8 cellular contexts compared by ENCODE assay signal in genomic region chrX:120560842-120561633, GRCh38. TPM values are rescaled to one million over a fixed set of nuclear protein-coding genes. Genes with fewer than 3 reads are reported as not detected.
DNase-seq lines count a peak whose midpoint lies in the region; ATAC-seq and TF ChIP-seq lines count a peak whose summit lies in the region.

TSS of gene CUL4B (minus strand) at chrX:120560962. CDS start at chrX:120560638, 324 bp downstream.

- H3K79me2 ChIP-seq in OCI-LY7 (ENCODE audit: insufficient read depth, low read depth, low read length) = peaks cover 35% of the 10 kb centered on the region

- no peaks in the 10 kb centered on the region; a peak in 1 of 4 replicates for H3K79me1 ChIP-seq in IMR-90 (ENCODE audit: low read depth in 1 of 2, low read length in 2 of 2)

- peak within 1 kb of the TSS; percentile 73 for H3K23ac ChIP-seq in IMR-90 (ENCODE audit: low read depth, low read length)

- peak within 1 kb of the TSS; percentile 69 to 95 for H4K8ac ChIP-seq in IMR-90 (ENCODE audit: low read depth in 2 of 2, low read length in 2 of 2)

- peak within 1 kb of the TSS; percentile 47 for H2AK5ac ChIP-seq in IMR-90 (ENCODE audit: low read depth, low read length)

- TF ChIP-seq POLR2A in IMR-90 (IDR thresholded peaks at IDR 0.05; ENCODE audit: low read depth, low read length) = peak; percentile 78; the same call in 1 of the 2 replicates

- H3K4me2 ChIP-seq in IMR-90 (ENCODE audit: low read depth, low read length) (peak within 1 kb of the TSS; percentile 99), OCI-LY7 (ENCODE audit: low read length) (peak within 1 kb of the TSS; percentile 91)

- peak within 1 kb of the TSS; percentile 99 for H2BK5ac ChIP-seq in IMR-90 (ENCODE audit: low read depth, low read length, poor library complexity, severe bottlenecking)

- H2BK15ac ChIP-seq in IMR-90 (ENCODE audit: low read depth, low read length) = peak within 1 kb of the TSS; percentile 82; the same call in 2 of the 3 replicates

- H3K18ac ChIP-seq in IMR-90 (ENCODE audit: low read depth, low read length) = peak within 1 kb of the TSS; percentile 95

- TF ChIP-seq CTCF in IMR-90 (conservative IDR thresholded peaks at IDR 0.05; ENCODE audit: low read depth, low read length) = no peak
- no peak for TF ChIP-seq CTCF in OCI-LY7 (conservative IDR thresholded peaks at IDR 0.05; ENCODE audit: low read length)

- POLR2A ChIA-PET in IMR-90 (lab: Charles Lee; ENCODE audit: unreplicated experiment) = interaction anchor here (0.5 to 2.0 kb wide), 4 partner anchors 11 to 946 kb away, joined by 3 to 12 read pairs (median 7); partner anchors contain the start of gene MCTS1
- POLR2A ChIA-PET in OCI-LY7 (lab: Charles Lee) = interaction anchor here (0.6 to 1.8 kb wide), 18 partner anchors 8 to 1135 kb away, joined by 3 to 18 read pairs (median 4); partner anchors contain the start of gene MCTS1

- BruUV-seq in IMR-90 (replicated peaks; lab: Mats Ljungman, UMichigan) = no TSS peak
- BruUV-seq in OCI-LY7 (replicated peaks; lab: Mats Ljungman, UMichigan) = no TSS peak

- no peak for TF ChIP-seq RAD21 in IMR-90 (IDR thresholded peaks at IDR 0.05; ENCODE audit: low read length)

- H4K20me1 ChIP-seq in IMR-90 (ENCODE audit: insufficient read depth, low read length) = no peaks in the 10 kb centered on the region
- H4K20me1 ChIP-seq in OCI-LY7 (ENCODE audit: insufficient read depth, low read length) = no peaks in the 10 kb centered on the region

- peak within 1 kb of the TSS; percentile 87 for H3K56ac ChIP-seq in IMR-90 (ENCODE audit: extremely low read depth, insufficient read depth, low read length)

- peak within 1 kb of the TSS; percentile 98 for H3K4ac ChIP-seq in IMR-90 (ENCODE audit: low read depth, low read length)

- intact Hi-C loops in IMR-90 (cut with micrococcal nuclease) (loop anchor here (1.0 to 2.0 kb wide), 3 partner anchors 11 to 70 kb away; partner anchors contain the start of genes C1GALT1C1 and MCTS1), OCI-LY7 (cut with micrococcal nuclease; ENCODE audit: unreplicated experiment) (loop anchor here (1.0 to 2.0 kb wide), 2 partner anchors 43 to 194 kb away; partner anchors contain the start of gene MCTS1)

- H3K9me1 ChIP-seq in IMR-90 (ENCODE audit: insufficient read depth, low read length) = no peaks in the 10 kb centered on the region

- DNase-seq in DMS 273 (lab: John Stamatoyannopoulos, UW; ENCODE audit: unreplicated experiment) (peak; percentile 97), IMR-90 (peak; percentile 94), OCI-LY7 (ENCODE audit: low spot score) (peak; percentile 90), activated T-cell treated with anti-CD3 and anti-CD28 coated beads for 24 hours (ENCODE audit: low read depth) (peak; percentile 83), epidermal melanocyte (ENCODE audit: insufficient read length, low spot score) (peak; percentile 51)
- DNase-seq in stimulated activated CD8-positive, alpha-beta memory T cell treated with anti-CD3 and anti-CD28 coated beads, Interleukin-2, amount 100 ng/mL, for 48 hours (ENCODE audit: low read depth in 2 of 2) = peak; percentile 81 to 82

- in situ Hi-C loops in IMR-90 (cut with MboI; ENCODE audit: low sequenced_read_pairs) = no loop called here

- peak within 1 kb of the TSS; percentile 93 for H4K91ac ChIP-seq in IMR-90 (ENCODE audit: insufficient read depth, low read depth, low read length)

- H3K27ac ChIP-seq in IMR-90 (ENCODE audit: insufficient read depth, low read length) (peak within 1 kb of the TSS; percentile 100), OCI-LY7 (ENCODE audit: low read depth, low read length, poor library complexity, severe bottlenecking) (peak within 1 kb of the TSS; percentile 85)

- peak within 1 kb of the TSS; percentile 96 for H4K5ac ChIP-seq in IMR-90 (ENCODE audit: low read depth, low read length)

- dilution Hi-C loops in IMR-90 (cut with HindIII; ENCODE audit: low sequenced_read_pairs, unreplicated experiment) = no loop called here

- H3K9me3 ChIP-seq in IMR-90 (ENCODE audit: control insufficient read depth, insufficient read depth, low read length) = no peaks in the 10 kb centered on the region
- no peaks in the 10 kb centered on the region for H3K9me3 ChIP-seq in OCI-LY7 (ENCODE audit: low read length)
- no peaks in the 10 kb centered on the region for H3K9me3 ChIP-seq in mononuclear cell (ENCODE audit: low read depth, low read length)

- 38% methylated on average over 4 of the region's 54 CpGs; no CpG with 5 or more reads in 1 of the 2 experiments for WGBS in IMR-90 (ENCODE audit: extremely low coverage in 2 of 2, insufficient read length in 1 of 2), 2 experiments

- H2BK120ac ChIP-seq in IMR-90 (ENCODE audit: low read depth, low read length) = peak within 1 kb of the TSS; percentile 94

- H2AK9ac ChIP-seq in IMR-90 (replicated peaks; ENCODE audit: low read depth, low read length, poor library complexity) = peak within 1 kb of the TSS; percentile 95

- H3K27me3 ChIP-seq in IMR-90 (ENCODE audit: control insufficient read depth, insufficient read depth, low read length) = no peaks in the 10 kb centered on the region
- H3K27me3 ChIP-seq in mononuclear cell (ENCODE audit: insufficient read depth, low read length) = no peaks in the 10 kb centered on the region

- H2BK20ac ChIP-seq in IMR-90 (ENCODE audit: low read depth, low read length) = peak within 1 kb of the TSS; percentile 68; the same call in 1 of the 2 replicates

- H3K36me3 ChIP-seq in IMR-90 (ENCODE audit: control insufficient read depth, insufficient read depth, low read length) (no peaks in the 10 kb centered on the region; the same call in 1 of the 2 replicates), OCI-LY7 (ENCODE audit: insufficient read depth, low read length) (peaks cover 17% of the 10 kb centered on the region)

- no peaks in the 10 kb centered on the region for H3K4me1 ChIP-seq in IMR-90 (ENCODE audit: control insufficient read depth, insufficient read depth, low read length)
- peaks cover 22% of the 10 kb centered on the region for H3K4me1 ChIP-seq in OCI-LY7 (ENCODE audit: insufficient read depth, low read length, poor library complexity, severe bottlenecking)
- peaks cover 16% of the 10 kb centered on the region for H3K4me1 ChIP-seq in mononuclear cell (ENCODE audit: insufficient read depth, low read length)

- peak within 1 kb of the TSS; percentile 94 for H3K14ac ChIP-seq in IMR-90 (replicated peaks; ENCODE audit: low read depth, low read length)

- CTCF ChIA-PET in IMR-90 (lab: Yijun Ruan, JAX) = interaction anchor here (0.9 to 1.1 kb wide), 2 partner anchors 11 to 58 kb away, joined by 3 to 6 read pairs; no protein-coding TSS in a partner anchor
- CTCF ChIA-PET in OCI-LY7 (lab: Charles Lee; ENCODE audit: unreplicated experiment) = interaction anchor here (0.6 to 1.2 kb wide), 2 partner anchors 42 to 473 kb away, joined by 4 read pairs; no protein-coding TSS in a partner anchor

- H3K9me2 ChIP-seq in OCI-LY7 (ENCODE audit: insufficient read depth, low read length) = no peaks in the 10 kb centered on the region

- H2AFZ ChIP-seq in IMR-90 (replicated peaks; ENCODE audit: low read length, poor library complexity) (peak within 1 kb of the TSS; percentile 94), OCI-LY7 (ENCODE audit: low read length) (peak within 1 kb of the TSS; percentile 83)

- ATAC-seq in GM21528 (IDR thresholded peaks at IDR 0.05; ENCODE audit: low FRiP score, unreplicated experiment) = peak; percentile 82
- ATAC-seq in IMR-90 (ENCODE audit: low read depth) = peak; percentile 86

- H3K4me3 ChIP-seq in IMR-90 (ENCODE audit: insufficient read depth, low read depth, low read length) = peak within 1 kb of the TSS; percentile 99
- peak within 1 kb of the TSS; percentile 90 for H3K4me3 ChIP-seq in OCI-LY7 (ENCODE audit: low read depth, low read length, poor library complexity, severe bottlenecking)
- H3K4me3 ChIP-seq in mononuclear cell (ENCODE audit: low read length) = peak within 1 kb of the TSS; percentile 72

- H3K9ac ChIP-seq in IMR-90 (ENCODE audit: low read depth, low read length) = peak within 1 kb of the TSS; percentile 99

TF ChIP-seq in IMR-90, 13 proteins besides CTCF, POLR2A, EP300 and RAD21:
- TF ChIP-seq CHD1 (IDR thresholded peaks at IDR 0.05; ENCODE audit: low read depth, low read length) (no peak), USF2 (IDR thresholded peaks at IDR 0.05; ENCODE audit: low read depth, low read length) (peak; percentile 91), CEBPB (IDR thresholded peaks at IDR 0.05; ENCODE audit: low read depth, low read length) (no peak), BHLHE40 (IDR thresholded peaks at IDR 0.05; ENCODE audit: low read depth, low read length) (peak; percentile 85), MAZ (IDR thresholded peaks at IDR 0.05; ENCODE audit: borderline replicate concordance, low read depth, low read length) (peak; percentile 96)
TF ChIP-seq in IMR-90: peak in this region for 3.

RNA-seq across cellular contexts. Expression of gene CUL4B, which starts in this region (rescaled TPM):
- total RNA-seq in IMR-90 (2012; rRNA removed) = 19.4 and 33.1 TPM in 2 replicates
- polyA plus RNA-seq in IMR-90 (2012; rRNA removed) = 21.1 and 30.9 TPM in 2 replicates
- 9.7 and 11.3 TPM in 2 replicates for polyA plus RNA-seq in IMR-90 (2012; cell fraction: cytosol; rRNA removed)
- polyA plus RNA-seq in IMR-90 (2012; cell fraction: nucleus; rRNA removed; ENCODE audit: low replicate concordance) = 22.0 and 63.6 TPM in 2 replicates
- total RNA-seq in OCI-LY7 (2014; rRNA removed; shearing (Covaris generic)) = 13.5 and 15.5 TPM in 2 replicates
- total RNA-seq in OCI-LY7 (2022) = 42.2 and 46.3 TPM in 2 replicates
- 26.2 TPM for total RNA-seq in mononuclear cell

Comparison
In these comparisons a context has a peak if more than half of its experiments do, and no peak if none do; other contexts are left out.
1. Peak in every context shown above with its lines: DNase-seq, ATAC-seq, H3K4me3 ChIP-seq and H3K27ac ChIP-seq.